23 cellular contexts compared by ENCODE assay signal in the genomic region with DNA sequence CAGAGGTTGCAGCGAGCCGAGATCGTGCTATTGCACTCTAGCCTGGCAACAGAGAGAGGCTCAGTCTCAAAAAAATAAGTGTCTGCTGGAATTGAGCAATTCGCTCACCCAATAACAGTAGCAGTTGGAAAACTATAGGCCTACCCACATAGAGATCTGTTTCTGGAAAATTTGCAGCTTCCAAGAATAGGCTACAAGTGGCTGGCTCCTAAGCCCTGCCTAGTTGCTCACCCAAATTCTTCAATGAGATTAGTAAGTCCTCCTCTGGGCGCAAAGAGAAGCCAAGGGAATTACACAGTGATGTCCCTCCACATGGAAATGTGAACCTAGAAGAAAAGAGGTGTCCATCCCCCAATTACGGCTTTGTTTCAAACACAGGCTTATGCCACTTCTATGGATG.
"Had no signal": no experiment of that assay in that cellular context is flagged by ENCODE, and none has a peak within 500 bp of the region (broad histone marks: within the 10 kb centered on the region; RNA-seq: fewer than 3 reads in every experiment).

No MANE protein-coding gene starts in this region.

- H3K27me3 ChIP-seq: left lung, ovary, right atrium auricular region, spleen, suprapubic skin, tibial artery, upper lobe of right lung had no signal

- H3K27ac ChIP-seq: left lung, ovary, right atrium auricular region, spleen, suprapubic skin, thoracic aorta, tibial artery, upper lobe of right lung had no signal

- H3K4me3 Mint-ChIP-seq: mesothelial cell of epicardium; naive B cell; natural killer cell; nephron progenitor cell; stimulated activated effector memory CD8-positive, alpha-beta T cell treated with anti-CD3 and anti-CD28 coated beads, Interleukin-12 subunit alpha, Interleukin-12 subunit beta, amount 100 ng/mL, for 72 hours; stimulated activated naive CD8-positive, alpha-beta T cell treated with anti-CD3 and anti-CD28 coated beads, Interleukin-15, Interleukin-2, amounts not matched to agents 100 ng/mL and 50 ng/mL, for 24 hours had no signal

- H3K4me1 ChIP-seq: left lung, tibial artery had no signal

- H3K27me3 Mint-ChIP-seq: naive B cell; progenitor cell of endocrine pancreas; stimulated activated naive CD8-positive, alpha-beta T cell treated with anti-CD3 and anti-CD28 coated beads, Interleukin-15, Interleukin-2, amounts not matched to agents 100 ng/mL and 50 ng/mL, for 24 hours had no signal

- DNase-seq: hypothalamus; immature natural killer cell; kidney; left colon; naive B cell; natural killer cell; nephron progenitor cell; ovary; small intestine; spleen; stimulated activated CD4-positive, alpha-beta T cell treated with anti-CD3 and anti-CD28 coated beads, Interleukin-4, amount 100 ng/mL, for 24 hours; tibial artery; upper lobe of right lung had no signal

- H3K9me3 Mint-ChIP-seq: immature natural killer cell; naive B cell; natural killer cell; stimulated activated effector memory CD8-positive, alpha-beta T cell treated with anti-CD3 and anti-CD28 coated beads, Interleukin-12 subunit alpha, Interleukin-12 subunit beta, amount 100 ng/mL, for 72 hours; stimulated activated naive CD8-positive, alpha-beta T cell treated with anti-CD3 and anti-CD28 coated beads, Interleukin-15, Interleukin-2, amounts not matched to agents 100 ng/mL and 50 ng/mL, for 24 hours had no signal

- H3K27ac Mint-ChIP-seq: mesothelial cell of epicardium; stimulated activated naive CD8-positive, alpha-beta T cell treated with anti-CD3 and anti-CD28 coated beads, Interleukin-15, Interleukin-2, amounts not matched to agents 100 ng/mL and 50 ng/mL, for 24 hours had no signal

- H3K36me3 Mint-ChIP-seq: immature natural killer cell, naive B cell, natural killer cell had no signal

- ATAC-seq: left colon; left lung; natural killer cell; sciatic nerve; stimulated activated effector memory CD8-positive, alpha-beta T cell treated with anti-CD3 and anti-CD28 coated beads, Interleukin-12 subunit alpha, Interleukin-12 subunit beta, amount 100 ng/mL, for 72 hours; upper lobe of right lung had no signal

- H3K9me3 ChIP-seq: left lung, ovary, right atrium auricular region, spleen, suprapubic skin, thoracic aorta, tibial artery, upper lobe of right lung had no signal

- H3K4me3 ChIP-seq: left lung, lung, ovary, right atrium auricular region, spleen, suprapubic skin, thoracic aorta, tibial artery, upper lobe of right lung had no signal

- H3K36me3 ChIP-seq: left lung, ovary, right atrium auricular region, suprapubic skin, thoracic aorta, upper lobe of right lung had no signal
